8 cellular contexts compared by ENCODE assay signal in the genomic region with DNA sequence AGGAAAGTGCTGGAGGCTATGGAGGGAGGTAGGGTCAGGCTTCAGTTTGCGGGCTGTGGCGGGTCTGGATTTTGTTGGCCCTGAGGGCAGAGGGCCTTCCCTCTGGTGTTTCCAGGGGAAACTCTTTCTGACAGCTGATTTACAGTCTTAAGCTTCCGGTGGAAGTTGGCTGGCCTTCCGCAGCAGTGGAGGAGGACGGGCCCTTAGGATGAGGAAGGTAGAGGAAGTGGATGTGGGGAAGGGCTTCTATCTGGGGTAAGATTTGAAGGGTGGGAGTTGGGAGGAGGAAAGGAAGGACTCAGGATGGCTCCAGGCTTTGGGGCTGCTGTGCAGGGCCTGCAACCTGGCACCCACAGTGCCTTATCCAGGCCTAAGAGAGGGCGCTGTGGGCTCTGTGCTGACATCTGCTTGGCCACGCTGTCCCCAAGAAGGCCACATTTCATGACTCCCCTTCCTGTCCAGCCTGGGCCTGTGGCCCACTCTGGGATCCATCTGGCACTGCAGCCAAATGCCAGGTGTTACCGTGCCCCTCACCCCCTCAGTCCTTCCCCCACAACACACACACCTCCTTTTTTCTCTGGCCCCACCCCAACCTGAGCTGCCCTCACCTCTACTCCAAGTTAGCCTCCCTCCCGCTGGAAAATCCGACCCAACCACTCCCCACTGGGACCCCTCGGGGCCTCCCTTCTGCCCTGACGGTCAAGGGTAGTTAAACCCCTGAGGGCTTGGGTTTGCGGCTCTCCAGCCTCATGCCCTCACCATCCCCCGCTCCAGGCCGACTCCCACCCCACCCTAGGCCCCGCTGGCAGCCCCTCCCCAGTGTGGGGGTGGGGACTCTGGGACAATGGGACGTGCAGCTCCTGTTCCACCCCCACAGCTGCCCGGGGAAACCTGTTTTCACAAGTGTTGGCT. TPM values are rescaled to one million over a fixed set of nuclear protein-coding genes. Genes with fewer than 3 reads are reported as not detected.
DNase-seq lines count a peak whose midpoint lies in the region; ATAC-seq, FAIRE-seq and TF ChIP-seq lines count a peak whose summit lies in the region.

No MANE protein-coding gene starts in this region.

- ATAC-seq in GM23338 (peak; percentile 85), pancreas (peak; percentile 73 to 87 (median 86)), GM19452 (IDR thresholded peaks at IDR 0.05; ENCODE audit: unreplicated experiment) (no peak), HG02623 (IDR thresholded peaks at IDR 0.05; ENCODE audit: unreplicated experiment) (no peak)

- TF ChIP-seq CTCF in GM23338 (conservative IDR thresholded peaks at IDR 0.05; ENCODE audit: low read depth in 2 of 2) (peak in 1 of 2 experiments; percentile 39; a peak in 2 of 4 replicates), esophagus muscularis mucosa (IDR thresholded peaks at IDR 0.05) (no peak), pancreas (IDR thresholded peaks at IDR 0.05) (no peak)

- peak overlapping the region; percentile 40; the same call in 1 of the 2 replicates for H3K4me3 ChIP-seq in GM23338
- no peak overlapping the region for H3K4me3 ChIP-seq in esophagus muscularis mucosa
- H3K4me3 ChIP-seq in pancreas: no peak overlapping the region

- H3K79me2 ChIP-seq in GM23338 (replicated peaks; ENCODE audit: insufficient read depth): no peaks in the 10 kb centered on the region

- intact Hi-C loops in esophagus muscularis mucosa (cut with DNase I) (no loop called here), pancreas (cut with DNase I) (no loop called here)

- no peaks in the 10 kb centered on the region for H4K20me1 ChIP-seq in GM23338 (replicated peaks; ENCODE audit: insufficient read depth)

- no peaks in the 10 kb centered on the region for H3K9me3 Mint-ChIP-seq in GM23338

- H3K9me2 ChIP-seq in GM23338 (ENCODE audit: insufficient read depth): no peaks in the 10 kb centered on the region

- peak overlapping the region; percentile 58 for H3K4me3 Mint-ChIP-seq in GM23338

- H3K27me3 ChIP-seq in GM23338 (ENCODE audit: insufficient read depth): no peaks in the 10 kb centered on the region
- no peaks in the 10 kb centered on the region for H3K27me3 ChIP-seq in esophagus muscularis mucosa
- H3K27me3 ChIP-seq in pancreas: no peaks in the 10 kb centered on the region

- H2AFZ ChIP-seq in GM23338: peak overlapping the region; percentile 90

- no peak for TF ChIP-seq POLR2A in esophagus muscularis mucosa (IDR thresholded peaks at IDR 0.05; ENCODE audit: low read depth)

- H3K27me3 Mint-ChIP-seq in GM23338 (ENCODE audit: insufficient read depth, low read depth, poor library complexity): peaks cover 12% of the 10 kb centered on the region

- 54% methylated on average over 17 of the region's 18 CpGs for WGBS in esophagus muscularis mucosa
- WGBS in pancreas, 2 donors: 31 to 41% methylated on average over 18 of the region's 18 CpGs

- FAIRE-seq in pancreas (lab: Jason Lieb, UNC): no peak

- H3K4me1 ChIP-seq in GM23338 (ENCODE audit: insufficient read depth) (peaks cover 28% of the 10 kb centered on the region; the same call in 1 of the 2 replicates), esophagus muscularis mucosa (peaks cover 0 to 21% (median 11%) of the 10 kb centered on the region in 4 donors), pancreas (peaks cover 10 to 18% (median 14%) of the 10 kb centered on the region in 3 donors)

- peak overlapping the region; percentile 45; the same call in 1 of the 2 replicates for H3K27ac ChIP-seq in GM23338 (ENCODE audit: low read depth)
- H3K27ac ChIP-seq in esophagus muscularis mucosa (replicated peaks in 1 of 4): peak overlapping the region in 3 of 4 donors; percentile 20 to 41 (median 40)
- H3K27ac ChIP-seq in pancreas: peak overlapping the region; percentile 42 to 81 (median 70)

- H3K36me3 ChIP-seq in GM23338 (ENCODE audit: insufficient read depth): no peaks in the 10 kb centered on the region
- H3K36me3 ChIP-seq in esophagus muscularis mucosa: no peaks in the 10 kb centered on the region
- H3K36me3 ChIP-seq in pancreas: no peaks in the 10 kb centered on the region

- DNase-seq in GM23338 (ENCODE audit: low spot score) (peak; percentile 72), NCI-H510A (lab: John Stamatoyannopoulos, UW) (peak; percentile 89), esophagus muscularis mucosa (ENCODE audit: extremely low spot score) (no peak), pancreas (peak; percentile 65 to 84 (median 76)), DMS114 treated with DMSO at 0.1 percent for 48 hours (lab: John Stamatoyannopoulos, UW; ENCODE audit: unreplicated experiment) (no peak)
- DNase-seq in stimulated activated CD4-positive, alpha-beta T cell treated with anti-CD3 and anti-CD28 coated beads, Interleukin-4, amount 100 ng/mL, for 1 hour: no peak

- H3K4me1 Mint-ChIP-seq in GM23338: peaks cover 38% of the 10 kb centered on the region

- no peaks in the 10 kb centered on the region for H3K36me3 Mint-ChIP-seq in GM23338 (ENCODE audit: low read depth)

- H3K4me2 ChIP-seq in GM23338: peak overlapping the region; percentile 75

- H3K27ac Mint-ChIP-seq in GM23338: peak overlapping the region; percentile 85

- no peak for TF ChIP-seq EP300 in esophagus muscularis mucosa (IDR thresholded peaks at IDR 0.05)

- H3K9me3 ChIP-seq in esophagus muscularis mucosa (no peaks in the 10 kb centered on the region), pancreas (no peaks in the 10 kb centered on the region)

- 0 out of 2 replicates have a peak, but pooled peaks cover 4% of the 10 kb centered on the region for H3F3A ChIP-seq in GM23338 (replicated peaks; ENCODE audit: low read depth)

TF ChIP-seq in GM23338, 12 proteins besides CTCF, POLR2A, EP300 and RAD21 (continues in another document):
- TF ChIP-seq EZH2 (IDR thresholded peaks at IDR 0.05; ENCODE audit: low read depth, unreplicated experiment) (no peak), STAT1 (IDR thresholded peaks at IDR 0.05; ENCODE audit: unreplicated experiment) (no peak), EZH2phosphoT487 (IDR thresholded peaks at IDR 0.05; ENCODE audit: unreplicated experiment) (no peak), ZNF331 (CRISPR knock-in tag; IDR thresholded peaks at IDR 0.05; ENCODE audit: low read depth) (no peak), JUNB (IDR thresholded peaks at IDR 0.05; ENCODE audit: unreplicated experiment) (no peak), NANOG (IDR thresholded peaks at IDR 0.05; ENCODE audit: borderline replicate concordance) (no peak), CREB1 (CRISPR knock-in tag; IDR thresholded peaks at IDR 0.05; ENCODE audit: low read depth) (no peak), ZNF114 (CRISPR knock-in tag; IDR thresholded peaks at IDR 0.05) (no peak)
- TF ChIP-seq, protein P1, sequence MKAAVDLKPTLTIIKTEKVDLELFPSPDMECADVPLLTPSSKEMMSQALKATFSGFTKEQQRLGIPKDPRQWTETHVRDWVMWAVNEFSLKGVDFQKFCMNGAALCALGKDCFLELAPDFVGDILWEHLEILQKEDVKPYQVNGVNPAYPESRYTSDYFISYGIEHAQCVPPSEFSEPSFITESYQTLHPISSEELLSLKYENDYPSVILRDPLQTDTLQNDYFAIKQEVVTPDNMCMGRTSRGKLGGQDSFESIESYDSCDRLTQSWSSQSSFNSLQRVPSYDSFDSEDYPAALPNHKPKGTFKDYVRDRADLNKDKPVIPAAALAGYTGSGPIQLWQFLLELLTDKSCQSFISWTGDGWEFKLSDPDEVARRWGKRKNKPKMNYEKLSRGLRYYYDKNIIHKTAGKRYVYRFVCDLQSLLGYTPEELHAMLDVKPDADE (IDR thresholded peaks at IDR 0.05): no peak
- TF ChIP-seq, protein P2, sequence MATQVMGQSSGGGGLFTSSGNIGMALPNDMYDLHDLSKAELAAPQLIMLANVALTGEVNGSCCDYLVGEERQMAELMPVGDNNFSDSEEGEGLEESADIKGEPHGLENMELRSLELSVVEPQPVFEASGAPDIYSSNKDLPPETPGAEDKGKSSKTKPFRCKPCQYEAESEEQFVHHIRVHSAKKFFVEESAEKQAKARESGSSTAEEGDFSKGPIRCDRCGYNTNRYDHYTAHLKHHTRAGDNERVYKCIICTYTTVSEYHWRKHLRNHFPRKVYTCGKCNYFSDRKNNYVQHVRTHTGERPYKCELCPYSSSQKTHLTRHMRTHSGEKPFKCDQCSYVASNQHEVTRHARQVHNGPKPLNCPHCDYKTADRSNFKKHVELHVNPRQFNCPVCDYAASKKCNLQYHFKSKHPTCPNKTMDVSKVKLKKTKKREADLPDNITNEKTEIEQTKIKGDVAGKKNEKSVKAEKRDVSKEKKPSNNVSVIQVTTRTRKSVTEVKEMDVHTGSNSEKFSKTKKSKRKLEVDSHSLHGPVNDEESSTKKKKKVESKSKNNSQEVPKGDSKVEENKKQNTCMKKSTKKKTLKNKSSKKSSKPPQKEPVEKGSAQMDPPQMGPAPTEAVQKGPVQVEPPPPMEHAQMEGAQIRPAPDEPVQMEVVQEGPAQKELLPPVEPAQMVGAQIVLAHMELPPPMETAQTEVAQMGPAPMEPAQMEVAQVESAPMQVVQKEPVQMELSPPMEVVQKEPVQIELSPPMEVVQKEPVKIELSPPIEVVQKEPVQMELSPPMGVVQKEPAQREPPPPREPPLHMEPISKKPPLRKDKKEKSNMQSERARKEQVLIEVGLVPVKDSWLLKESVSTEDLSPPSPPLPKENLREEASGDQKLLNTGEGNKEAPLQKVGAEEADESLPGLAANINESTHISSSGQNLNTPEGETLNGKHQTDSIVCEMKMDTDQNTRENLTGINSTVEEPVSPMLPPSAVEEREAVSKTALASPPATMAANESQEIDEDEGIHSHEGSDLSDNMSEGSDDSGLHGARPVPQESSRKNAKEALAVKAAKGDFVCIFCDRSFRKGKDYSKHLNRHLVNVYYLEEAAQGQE (IDR thresholded peaks at IDR 0.05; ENCODE audit: unreplicated experiment): no peak

RNA-seq across cellular contexts. Expression of a gene that starts 7.7 kb away (rescaled TPM):
- total RNA-seq in GM23338 (2014; rRNA removed; shearing (Covaris generic)): 6.5 and 8.5 TPM in 2 replicates
- polyA plus RNA-seq in GM23338 (2016; fragmentation: Nextera tagmentation; extraction: Ambion mirVana) (2.0 and 3.8 TPM in 2 replicates), pancreas (10 to 100 TPM; 31.4 to 33.8 TPM)
- total RNA-seq in esophagus muscularis mucosa (10 to 100 TPM; 19.9 to 25.2 (median 23.6) TPM), pancreas (10 to 100 TPM; 20.9 to 33.9 (median 24.5) TPM)

Comparison
In these comparisons a context has a peak if more than half of its experiments do, and no peak if none do; other contexts are left out.
1. ATAC-seq: peak in GM23338 (single experiment) and pancreas (4 of 4); none in GM19452 (single experiment) and HG02623 (single experiment).
2. DNase-seq: peak in GM23338 (single experiment), NCI-H510A (single experiment) and pancreas (6 of 6); none in esophagus muscularis mucosa (single experiment), DMS114 treated with DMSO at 0.1 percent for 48 hours (single experiment) and stimulated activated CD4-positive, alpha-beta T cell treated with anti-CD3 and anti-CD28 coated beads, Interleukin-4, amount 100 ng/mL, for 1 hour (single experiment).
3. Peak in every context shown above with its lines, with median percentiles within 50 percentile points of each other: H3K27ac ChIP-seq.